In the genomic region with DNA sequence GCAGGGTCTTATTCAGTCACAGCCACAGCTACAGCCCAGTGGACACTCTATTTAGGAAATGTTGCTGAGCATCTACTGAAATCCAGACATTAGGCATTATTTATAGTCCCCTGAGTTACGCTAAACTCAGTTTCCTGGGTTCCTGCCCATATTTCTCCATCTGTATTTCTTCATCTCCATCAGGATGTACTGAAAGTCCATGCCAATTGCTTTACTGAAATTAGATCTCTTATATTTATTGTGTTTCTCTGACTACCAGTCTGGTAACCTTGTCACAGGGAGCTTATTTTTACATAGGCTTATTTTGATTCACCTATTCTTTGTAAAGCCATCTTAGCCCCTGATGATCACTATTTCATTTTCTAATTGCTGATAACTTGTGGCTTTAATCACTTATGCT, we compare ENCODE assay signal across 34 cellular contexts.
"Had no signal": no experiment of that assay in that cellular context is flagged by ENCODE, and none has a peak within 500 bp of the region (broad histone marks: within the 10 kb centered on the region; RNA-seq: fewer than 3 reads in every experiment).

No MANE protein-coding gene starts in this region.

- H3K27me3 ChIP-seq: MG63 had no signal

- H3K36me3 ChIP-seq: MG63 had no signal

- H3K4me3 ChIP-seq: MG63 had no signal

- DNase-seq: Karpas-422, Kasumi-1, MG63, MM.1S, MV-4-11, NCI-H1048, NCI-H1092, NCI-H1092 treated with DMSO at 0.1 percent for 48 hours, NCI-H1105, NCI-H1105 treated with DMSO at 0.1 percent for 48 hours, NCI-H1417, NCI-H1417 treated with DMSO at 0.1 percent for 48 hours, NCI-H1436, NCI-H1436 treated with DMSO at 0.1 percent for 48 hours, NCI-H146, NCI-H1694, NCI-H1694 treated with DMSO at 0.1 percent for 48 hours, NCI-H187, NCI-H187 treated with DMSO at 0.1 percent for 48 hours, NCI-H1930, NCI-H2029, NCI-H2029 treated with DMSO at 0.1 percent for 48 hours, NCI-H2081, NCI-H2081 treated with DMSO at 0.1 percent for 48 hours, NCI-H2107, NCI-H2171, NCI-H2171 treated with DMSO at 0.1 percent for 48 hours, NCI-H2227 treated with DMSO at 0.1 percent for 48 hours, NCI-H226, NCI-H345, NCI-H446, NCI-H446 treated with DMSO at 0.1 percent for 48 hours, NCI-H510A, NCI-H510A treated with DMSO at 0.1 percent for 48 hours had no signal
